In the genomic region with DNA sequence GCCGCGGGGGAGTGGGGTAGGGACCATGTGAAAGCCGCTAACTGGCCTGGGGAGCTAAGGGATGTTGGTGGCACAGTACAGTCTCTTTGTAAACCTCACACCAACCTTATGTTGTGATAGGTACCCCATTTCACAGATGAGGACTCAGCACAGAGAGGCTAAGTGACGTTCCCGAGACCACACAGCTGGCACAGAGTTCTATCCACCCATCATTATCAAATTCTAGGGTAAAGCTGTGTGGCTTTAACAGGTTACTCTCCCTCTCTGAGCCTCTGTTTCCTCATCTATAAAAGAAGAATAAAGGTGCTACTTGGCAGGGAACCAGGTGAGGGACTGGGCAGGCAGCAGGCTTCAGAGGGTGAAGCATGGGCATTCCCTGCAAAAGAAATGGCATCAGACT, we compare ENCODE assay signal across 16 cellular contexts. TPM values are rescaled to one million over a fixed set of nuclear protein-coding genes. Genes with fewer than 3 reads are reported as not detected.
DNase-seq lines count a peak whose midpoint lies in the region; ATAC-seq, FAIRE-seq and TF ChIP-seq lines count a peak whose summit lies in the region.
"Had no signal": no experiment of that assay in that cellular context is flagged by ENCODE, and none has a peak within 500 bp of the region (broad histone marks: within the 10 kb centered on the region; RNA-seq: fewer than 3 reads in every experiment).

No MANE protein-coding gene starts in this region.

- TF ChIP-seq RAD21 in HepG2 (CRISPR knock-in tag; IDR thresholded peaks at IDR 0.05): no peak

- H3K4me2 ChIP-seq in HepG2 (ENCODE audit: low read depth, low read length): no peak overlapping the region

- H3K9me3 ChIP-seq in HepG2 (ENCODE audit: low read length) (no peaks in the 10 kb centered on the region), right lobe of liver (no peaks in the 10 kb centered on the region)
- H3K9me3 ChIP-seq: body of pancreas, sigmoid colon, upper lobe of right lung had no signal

- WGBS in HepG2 (ENCODE audit: low lambda C conversion rate): 94% methylated on average over 5 of the region's 5 CpGs
- 100% methylated on average over 3 of the region's 5 CpGs for WGBS in right lobe of liver (ENCODE audit: insufficient coverage, low coverage, low lambda C conversion rate, missing lambda C conversion rate)

- CTCF ChIA-PET in HepG2 (lab: Yijun Ruan, JAX; ENCODE audit: low intra/inter-chr PET ratio, low total read pairs): no interaction called here
- CTCF ChIA-PET in activated CD8-positive, alpha-beta T cell treated with anti-CD3 and anti-CD28 coated beads for 36 hours (lab: Charles Lee): interaction anchor here (8.3 kb wide), 1 partner anchor 83 kb away, joined by 130 read pairs; no protein-coding TSS in a partner anchor

- no peak overlapping the region for H2AFZ ChIP-seq in HepG2 (ENCODE audit: low read length)

- intact Hi-C loops in HepG2 (cut with micrococcal nuclease; ENCODE audit: unreplicated experiment) (no loop called here), right lobe of liver (cut with DNase I) (no loop called here)
- intact Hi-C loops in activated CD8-positive, alpha-beta T cell treated with anti-CD3 and anti-CD28 coated beads for 36 hours (cut with micrococcal nuclease): no loop called here

- H3K36me3 ChIP-seq in HepG2 (replicated peaks in 1 of 2; ENCODE audit: control insufficient read depth in 1 of 2, insufficient read depth in 2 of 2, low read length in 2 of 2) (no peaks in the 10 kb centered on the region), right lobe of liver (no peaks in the 10 kb centered on the region)
- H3K36me3 ChIP-seq: sigmoid colon, upper lobe of right lung had no signal

- H3K9me3 Mint-ChIP-seq in activated CD8-positive, alpha-beta T cell treated with anti-CD3 and anti-CD28 coated beads for 36 hours: no peaks in the 10 kb centered on the region
- H3K9me3 Mint-ChIP-seq in immature natural killer cell: peaks cover 0 to 1% (median 0%) of the 10 kb centered on the region in 6 donors

- H3K27me3 Mint-ChIP-seq in activated CD8-positive, alpha-beta T cell treated with anti-CD3 and anti-CD28 coated beads for 36 hours: peaks cover 5% of the 10 kb centered on the region
- H3K27me3 Mint-ChIP-seq in immature natural killer cell (ENCODE audit: low read depth in 3 of 3): peaks cover 5 to 18% (median 15%) of the 10 kb centered on the region in 3 donors

- H3K4me3 Mint-ChIP-seq in activated CD8-positive, alpha-beta T cell treated with anti-CD3 and anti-CD28 coated beads for 36 hours: peak overlapping the region; percentile 74
- peak overlapping the region; percentile 69 to 87 (median 70) for H3K4me3 Mint-ChIP-seq in immature natural killer cell

- ATAC-seq in HepG2: no peak
- no peak for ATAC-seq in right lobe of liver
- no peak for ATAC-seq in activated CD8-positive, alpha-beta T cell treated with anti-CD3 and anti-CD28 coated beads for 36 hours
- ATAC-seq in foreskin keratinocyte: no peak
- no peak for ATAC-seq in GM18907 (IDR thresholded peaks at IDR 0.05; ENCODE audit: unreplicated experiment)
- ATAC-seq: body of pancreas, upper lobe of right lung had no signal

- no peaks in the 10 kb centered on the region for H3K27me3 ChIP-seq in HepG2 (ENCODE audit: control insufficient read depth in 1 of 2, insufficient read depth in 2 of 2, low read length in 2 of 2)
- H3K27me3 ChIP-seq in right lobe of liver: no peaks in the 10 kb centered on the region
- peaks cover 17% of the 10 kb centered on the region for H3K27me3 ChIP-seq in foreskin keratinocyte
- H3K27me3 ChIP-seq: body of pancreas, sigmoid colon, upper lobe of right lung had no signal

- H3K27ac ChIP-seq in HepG2 (ENCODE audit: extremely low read length, insufficient read depth, low read length) (no peak overlapping the region), right lobe of liver (no peak overlapping the region), foreskin keratinocyte (no peak overlapping the region)
- H3K27ac ChIP-seq: body of pancreas, SK-N-MC, upper lobe of right lung had no signal

- H3K27ac Mint-ChIP-seq in activated CD8-positive, alpha-beta T cell treated with anti-CD3 and anti-CD28 coated beads for 36 hours: no peak overlapping the region
- H3K27ac Mint-ChIP-seq in immature natural killer cell: peak overlapping the region in 4 of 6 donors; percentile 19 to 58 (median 38)

- POLR2A ChIA-PET in HepG2 (lab: Yijun Ruan, JAX): no interaction called here
- POLR2A ChIA-PET in activated CD8-positive, alpha-beta T cell treated with anti-CD3 and anti-CD28 coated beads for 36 hours (lab: Charles Lee): interaction anchor here (0.6 kb wide), 1 partner anchor 48 kb away, joined by 3 read pairs; no protein-coding TSS in a partner anchor

- peaks cover 31% of the 10 kb centered on the region for H3K79me2 ChIP-seq in HepG2 (ENCODE audit: insufficient read depth, low read length)

- H3K9ac ChIP-seq in HepG2 (ENCODE audit: insufficient read depth, low read depth, low read length): no peak overlapping the region

- no peak for FAIRE-seq in HepG2 (lab: Jason Lieb, UNC)

- in situ Hi-C loops in HepG2 (cut with HindIII; ENCODE audit: extremely low pct_ligation_motif_present, low pct_unique_long_range_greater_than_20kb): no loop called here

- no TSS peak for BruUV-seq in HepG2 (replicated peaks; lab: Mats Ljungman, UMichigan)

- no peaks in the 10 kb centered on the region for H3K36me3 Mint-ChIP-seq in activated CD8-positive, alpha-beta T cell treated with anti-CD3 and anti-CD28 coated beads for 36 hours (ENCODE audit: low read depth)
- no peaks in the 10 kb centered on the region for H3K36me3 Mint-ChIP-seq in immature natural killer cell

- no peak for TF ChIP-seq EP300 in HepG2 (IDR thresholded peaks at IDR 0.05; ENCODE audit: low read depth in 2 of 2, low read length in 2 of 2)
- TF ChIP-seq EP300 in HepG2 (CRISPR knock-in tag; IDR thresholded peaks at IDR 0.05; ENCODE audit: borderline replicate concordance): no peak

- no peak overlapping the region for H3K4me3 ChIP-seq in HepG2 (replicated peaks in 1 of 3; ENCODE audit: insufficient read depth in 1 of 3, low read depth in 2 of 3, low read length in 3 of 3)
- H3K4me3 ChIP-seq in right lobe of liver: no peak overlapping the region
- H3K4me3 ChIP-seq: body of pancreas had no signal

- no peak for DNase-seq in HepG2 (ENCODE audit: low spot score)
- no peak for DNase-seq in right lobe of liver
- DNase-seq in activated CD8-positive, alpha-beta T cell treated with anti-CD3 and anti-CD28 coated beads for 36 hours: no peak
- no peak for DNase-seq in immature natural killer cell
- DNase-seq in HUDEP-2 (lab: John Stamatoyannopoulos, UW; ENCODE audit: unreplicated experiment in 76 of 76): no peak
- DNase-seq in foreskin keratinocyte: no peak
- no peak for DNase-seq in epidermal melanocyte (ENCODE audit: insufficient read length, low spot score)
- DNase-seq: body of pancreas; effector memory CD4-positive, alpha-beta T cell; NCI-H187 treated with DMSO at 0.1 percent for 48 hours; NCI-H510A treated with DMSO at 0.1 percent for 48 hours; sigmoid colon; stimulated activated CD4-positive, alpha-beta T cell treated with anti-CD3 and anti-CD28 coated beads, Interleukin-4, amount 100 ng/mL, for 24 hours; upper lobe of right lung had no signal

- peaks cover 2% of the 10 kb centered on the region; the same call in 1 of the 2 replicates for H4K20me1 ChIP-seq in HepG2 (ENCODE audit: insufficient read depth, low read length)

- no peak for TF ChIP-seq CTCF in HepG2 (CRISPR knock-in tag; IDR thresholded peaks at IDR 0.05)
- TF ChIP-seq CTCF in right lobe of liver (IDR thresholded peaks at IDR 0.05): no peak
- no peak for TF ChIP-seq CTCF in activated CD8-positive, alpha-beta T cell treated with anti-CD3 and anti-CD28 coated beads for 36 hours (IDR thresholded peaks at IDR 0.05)
- no peak for TF ChIP-seq CTCF in foreskin keratinocyte (conservative IDR thresholded peaks at IDR 0.05)

- no peak for TF ChIP-seq POLR2A in HepG2 (IDR thresholded peaks at IDR 0.05; ENCODE audit: insufficient read depth in 1 of 2, low read depth in 2 of 2, low read length in 2 of 2)
- no peak for TF ChIP-seq POLR2A in right lobe of liver (IDR thresholded peaks at IDR 0.05)

- peaks cover 26% of the 10 kb centered on the region for H3K4me1 Mint-ChIP-seq in activated CD8-positive, alpha-beta T cell treated with anti-CD3 and anti-CD28 coated beads for 36 hours (ENCODE audit: low read depth)
- peaks cover 23 to 32% of the 10 kb centered on the region in 2 donors for H3K4me1 Mint-ChIP-seq in immature natural killer cell

- H3K4me1 ChIP-seq in HepG2 (ENCODE audit: insufficient read depth, low read length): peaks cover 77% of the 10 kb centered on the region
- peaks cover 0 to 3% (median 0%) of the 10 kb centered on the region in 4 donors for H3K4me1 ChIP-seq in right lobe of liver
- H3K4me1 ChIP-seq in foreskin keratinocyte: no peaks in the 10 kb centered on the region

RNA-seq across cellular contexts. Expression of gene GDPD5, which starts 1.4 kb away (rescaled TPM):
- total RNA-seq in HepG2 (2016; rRNA removed; fragmentation: Illumina TruSeq; extraction: Trizol) (35.8 and 67.5 TPM in 2 replicates), right lobe of liver (10 to 100 TPM in 1 of 6 experiments, 1 to 10 TPM in 5; 2.0 to 10.7 (median 4.1) TPM), foreskin keratinocyte (6.4 and 11.1 TPM in 2 replicates)
- total RNA-seq in HepG2 (2016; cell fraction: cytosol; rRNA removed; fragmentation: Illumina TruSeq; extraction: Trizol; ENCODE audit: low read depth): 24.1 and 26.9 TPM in 2 replicates
- 31.0 and 63.9 TPM in 2 replicates for total RNA-seq in HepG2 (2016; cell fraction: insoluble cytoplasmic fraction; rRNA removed; fragmentation: Illumina TruSeq; extraction: Trizol)
- total RNA-seq in HepG2 (2016; cell fraction: membrane; rRNA removed; fragmentation: Illumina TruSeq; extraction: Trizol): 48.4 and 52.8 TPM in 2 replicates
- total RNA-seq in HepG2 (2016; cell fraction: nucleus; rRNA removed; fragmentation: Illumina TruSeq; extraction: Trizol): 82.9 and 86.5 TPM in 2 replicates
- polyA plus RNA-seq in HepG2 (2011; rRNA removed) (55.0 and 55.2 TPM in 2 replicates), immature natural killer cell (1 to 10 TPM; 1.8 to 9.2 (median 4.1) TPM), foreskin keratinocyte (5.1 and 8.5 TPM in 2 replicates)
- 19.4 and 33.8 TPM in 2 replicates for polyA plus RNA-seq in HepG2 (2011; cell fraction: cytosol; rRNA removed)
- 229 and 337 TPM in 2 replicates for polyA plus RNA-seq in HepG2 (2011; cell fraction: nucleus; rRNA removed)
- 36.3 and 37.7 TPM in 2 replicates for polyA plus RNA-seq in HepG2 (2012)
- 14.1 and 14.2 TPM in 2 replicates for polyA plus RNA-seq in HepG2 (2016; cell fraction: cytosol; fragmentation: Illumina TruSeq; extraction: Trizol; ENCODE audit: low read depth)
- polyA plus RNA-seq in HepG2 (2016; cell fraction: insoluble cytoplasmic fraction; fragmentation: Illumina TruSeq; extraction: Trizol; ENCODE audit: low read depth): 33.8 and 39.1 TPM in 2 replicates
- 33.4 and 35.7 TPM in 2 replicates for polyA plus RNA-seq in HepG2 (2016; cell fraction: membrane; fragmentation: Illumina TruSeq; extraction: Trizol; ENCODE audit: low read depth)
- polyA plus RNA-seq in HepG2 (2016; cell fraction: nucleus; fragmentation: Illumina TruSeq; extraction: Trizol; ENCODE audit: insufficient read depth, low read depth): 217 and 242 TPM in 2 replicates
- polyA minus RNA-seq in HepG2 (2011; rRNA and poly(A)+ RNA removed; ENCODE audit: low replicate concordance): 39.6 and 88.9 TPM in 2 replicates
- 23.0 and 24.3 TPM in 2 replicates for polyA minus RNA-seq in HepG2 (2011; cell fraction: cytosol; rRNA and poly(A)+ RNA removed)
- polyA minus RNA-seq in HepG2 (2011; cell fraction: nucleus; rRNA and poly(A)+ RNA removed): 51.5 and 67.3 TPM in 2 replicates
- 10 to 100 TPM in 1 of 2 experiments, 1 to 10 TPM in 1; 7.8 to 11.0 TPM for total RNA-seq in activated CD8-positive, alpha-beta T cell treated with anti-CD3 and anti-CD28 coated beads for 36 hours

RNA-seq across cellular contexts. Expression of gene SERPINH1, which starts 34.9 kb away (rescaled TPM):
- total RNA-seq in HepG2 (2016; rRNA removed; fragmentation: Illumina TruSeq; extraction: Trizol) (31.3 and 83.8 TPM in 2 replicates), right lobe of liver (10 to 100 TPM; 14.6 to 44.3 (median 33.8) TPM), foreskin keratinocyte (194 and 216 TPM in 2 replicates)
- total RNA-seq in HepG2 (2016; cell fraction: cytosol; rRNA removed; fragmentation: Illumina TruSeq; extraction: Trizol; ENCODE audit: low read depth): 10.9 and 11.9 TPM in 2 replicates
- 27.2 and 84.9 TPM in 2 replicates for total RNA-seq in HepG2 (2016; cell fraction: insoluble cytoplasmic fraction; rRNA removed; fragmentation: Illumina TruSeq; extraction: Trizol)
- total RNA-seq in HepG2 (2016; cell fraction: membrane; rRNA removed; fragmentation: Illumina TruSeq; extraction: Trizol): 21.3 and 21.4 TPM in 2 replicates
- total RNA-seq in HepG2 (2016; cell fraction: nucleus; rRNA removed; fragmentation: Illumina TruSeq; extraction: Trizol): 63.4 and 80.5 TPM in 2 replicates
- polyA plus RNA-seq in HepG2 (2011; rRNA removed) (83.6 and 101 TPM in 2 replicates), immature natural killer cell (1 to 10 TPM; 3.4 to 8.4 (median 4.5) TPM), foreskin keratinocyte (211 and 241 TPM in 2 replicates)
- 50.5 and 96.5 TPM in 2 replicates for polyA plus RNA-seq in HepG2 (2011; cell fraction: cytosol; rRNA removed)
- polyA plus RNA-seq in HepG2 (2011; cell fraction: nucleus; rRNA removed): 91.5 and 110 TPM in 2 replicates
- polyA plus RNA-seq in HepG2 (2012): 46.1 and 57.3 TPM in 2 replicates
- polyA plus RNA-seq in HepG2 (2016; cell fraction: cytosol; fragmentation: Illumina TruSeq; extraction: Trizol; ENCODE audit: low read depth): 8.9 and 11.1 TPM in 2 replicates
- 30.8 and 35.3 TPM in 2 replicates for polyA plus RNA-seq in HepG2 (2016; cell fraction: insoluble cytoplasmic fraction; fragmentation: Illumina TruSeq; extraction: Trizol; ENCODE audit: low read depth)
- polyA plus RNA-seq in HepG2 (2016; cell fraction: membrane; fragmentation: Illumina TruSeq; extraction: Trizol; ENCODE audit: low read depth): 15.5 and 16.1 TPM in 2 replicates
- 114 and 127 TPM in 2 replicates for polyA plus RNA-seq in HepG2 (2016; cell fraction: nucleus; fragmentation: Illumina TruSeq; extraction: Trizol; ENCODE audit: insufficient read depth, low read depth)
- 129 and 168 TPM in 2 replicates for polyA minus RNA-seq in HepG2 (2011; rRNA and poly(A)+ RNA removed; ENCODE audit: low replicate concordance)
- polyA minus RNA-seq in HepG2 (2011; cell fraction: cytosol; rRNA and poly(A)+ RNA removed): 52.3 and 73.2 TPM in 2 replicates
- 20.1 and 27.8 TPM in 2 replicates for polyA minus RNA-seq in HepG2 (2011; cell fraction: nucleus; rRNA and poly(A)+ RNA removed)
- total RNA-seq in activated CD8-positive, alpha-beta T cell treated with anti-CD3 and anti-CD28 coated beads for 36 hours: 10 to 100 TPM; 15.7 to 17.7 TPM
